In the genomic region with DNA sequence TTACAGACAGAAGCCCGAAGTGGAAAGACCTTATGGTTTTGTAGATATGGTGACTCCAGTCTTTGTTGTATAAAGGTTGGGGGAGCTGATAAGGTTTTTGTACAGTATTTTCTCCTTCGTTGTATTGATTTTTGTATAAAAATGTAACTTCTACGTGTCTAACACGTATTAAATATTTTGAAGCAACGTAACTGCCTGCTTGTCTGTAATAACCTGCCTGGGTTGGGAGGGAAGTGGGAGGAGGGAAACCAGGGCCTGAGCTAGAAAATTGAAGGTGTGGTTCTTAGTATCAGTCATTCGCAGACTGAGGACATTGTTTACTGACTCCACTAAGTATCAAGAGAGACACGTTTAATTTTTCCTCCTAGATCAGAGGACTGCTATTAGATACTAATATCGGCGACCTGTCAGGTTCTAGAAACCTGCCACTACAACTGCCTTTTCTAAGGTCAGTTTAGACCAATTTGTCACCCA, we compare ENCODE assay signal across 8 cellular contexts. TPM values are rescaled to one million over a fixed set of nuclear protein-coding genes. Genes with fewer than 3 reads are reported as not detected.
DNase-seq lines count a peak whose midpoint lies in the region; ATAC-seq and TF ChIP-seq lines count a peak whose summit lies in the region.

No MANE protein-coding gene starts in this region.

- CTCF ChIA-PET in activated CD4-positive, alpha-beta memory T cell treated with anti-CD3 and anti-CD28 coated beads for 36 hours (lab: Charles Lee), result interaction anchor here (0.5 to 19.3 kb wide), 17 partner anchors 8 to 574 kb away, joined by 3 to 229 read pairs (median 4); a partner anchor contains a TSS

- peaks cover 44% of the 10 kb centered on the region for H3K36me3 Mint-ChIP-seq in activated CD4-positive, alpha-beta memory T cell treated with anti-CD3 and anti-CD28 coated beads for 36 hours

- H3K27ac ChIP-seq in foreskin keratinocyte (peak overlapping the region; percentile 87), spleen (peak overlapping the region; percentile 90 to 95 (median 94))

- H3K36me3 ChIP-seq in spleen, result peaks cover 0 to 39% (median 7%) of the 10 kb centered on the region in 6 donors

- H3K27me3 ChIP-seq in foreskin keratinocyte (no peaks in the 10 kb centered on the region), spleen (replicated peaks in 1 of 7) (no peaks in the 10 kb centered on the region)

- H3K4me1 ChIP-seq in foreskin keratinocyte (peaks cover 29% of the 10 kb centered on the region), spleen (peaks cover 36 to 77% (median 70%) of the 10 kb centered on the region in 6 donors)

- ATAC-seq in foreskin keratinocyte (no peak), GM19351 (IDR thresholded peaks at IDR 0.05; ENCODE audit: unreplicated experiment) (no peak)

- TF ChIP-seq CTCF in foreskin keratinocyte (conservative IDR thresholded peaks at IDR 0.05) (no peak), spleen (IDR thresholded peaks at IDR 0.05 in 8 of 11, conservative IDR thresholded peaks at IDR 0.05 in 3 of 11) (no peak)

- peaks cover 2% of the 10 kb centered on the region for H3K27me3 Mint-ChIP-seq in activated CD4-positive, alpha-beta memory T cell treated with anti-CD3 and anti-CD28 coated beads for 36 hours

- no peak for TF ChIP-seq POLR2A in spleen (IDR thresholded peaks at IDR 0.05)

- peak overlapping the region; percentile 85 to 96 (median 89) for H3K4me3 ChIP-seq in spleen

- 16 to 23% (median 21%) methylated on average over 9 of the region's 9 CpGs for WGBS in spleen, 5 donors

- POLR2A ChIA-PET in activated CD4-positive, alpha-beta memory T cell treated with anti-CD3 and anti-CD28 coated beads for 36 hours (lab: Charles Lee), result interaction anchor here (0.6 to 7.7 kb wide), 17 partner anchors 10 to 589 kb away, joined by 3 to 168 read pairs (median 5); a partner anchor contains a TSS

- no peaks in the 10 kb centered on the region for H3K9me3 ChIP-seq in spleen

- peak overlapping the region; percentile 96 for H3K27ac Mint-ChIP-seq in activated CD4-positive, alpha-beta memory T cell treated with anti-CD3 and anti-CD28 coated beads for 36 hours

- no peaks in the 10 kb centered on the region for H3K9me3 Mint-ChIP-seq in activated CD4-positive, alpha-beta memory T cell treated with anti-CD3 and anti-CD28 coated beads for 36 hours

- peak; percentile 62 for DNase-seq in stimulated activated CD4-positive, alpha-beta T cell treated with anti-CD3 and anti-CD28 coated beads, Interleukin-15, amount 100 ng/mL, for 24 hours
- DNase-seq in stimulated activated CD4-positive, alpha-beta T cell treated with anti-CD3 and anti-CD28 coated beads, Interleukin-2, amount 100 ng/mL, for 48 hours, result no peak
- DNase-seq in activated CD4-positive, alpha-beta memory T cell treated with anti-CD3 and anti-CD28 coated beads for 36 hours, result peak; percentile 77
- DNase-seq in foreskin keratinocyte, result peak in 1 of 2 donors; percentile 50
- DNase-seq in spleen, result no peak
- no peak for DNase-seq in NCI-H2029 (lab: John Stamatoyannopoulos, UW)
- no peak for DNase-seq in hippocampal formation (lab: John Stamatoyannopoulos, UW)

- peak overlapping the region; percentile 91 for H3K4me3 Mint-ChIP-seq in activated CD4-positive, alpha-beta memory T cell treated with anti-CD3 and anti-CD28 coated beads for 36 hours

- intact Hi-C loops in activated CD4-positive, alpha-beta memory T cell treated with anti-CD3 and anti-CD28 coated beads for 36 hours (cut with micrococcal nuclease), result loop anchor here (1.0 to 5.0 kb wide), 7 partner anchors 9 to 518 kb away; a partner anchor contains a TSS
- intact Hi-C loops in spleen (cut with DNase I; ENCODE audit: low total_unique reads), result no loop called here

- peaks cover 34% of the 10 kb centered on the region for H3K4me1 Mint-ChIP-seq in activated CD4-positive, alpha-beta memory T cell treated with anti-CD3 and anti-CD28 coated beads for 36 hours (ENCODE audit: low read depth)

RNA-seq across cellular contexts. Expression of a gene that starts 2.2 kb away (rescaled TPM):
- 10 to 100 TPM; 27.9 to 28.9 TPM for total RNA-seq in activated CD4-positive, alpha-beta memory T cell treated with anti-CD3 and anti-CD28 coated beads for 36 hours
- total RNA-seq in foreskin keratinocyte (39.4 and 46.5 TPM in 2 replicates), spleen (10 to 100 TPM; 33.4 to 62.3 (median 40.8) TPM)
- polyA plus RNA-seq in foreskin keratinocyte (36.5 and 39.7 TPM in 2 replicates), spleen (10 to 100 TPM; 21.3 to 33.9 (median 32.7) TPM)

RNA-seq across cellular contexts. Expression of a gene that starts 56.9 kb away (rescaled TPM):
- 10 to 100 TPM; 19.5 to 21.2 TPM for total RNA-seq in activated CD4-positive, alpha-beta memory T cell treated with anti-CD3 and anti-CD28 coated beads for 36 hours
- total RNA-seq in foreskin keratinocyte (14.9 and 18.9 TPM in 2 replicates), spleen (10 to 100 TPM; 21.9 to 35.6 (median 25.8) TPM)
- polyA plus RNA-seq in foreskin keratinocyte (9.5 and 9.7 TPM in 2 replicates), spleen (1 to 10 TPM; 4.9 to 6.3 (median 6.0) TPM)

Comparison
In these comparisons a context has a peak if more than half of its experiments do, and no peak if none do; other contexts are left out.
1. DNase-seq: peak in stimulated activated CD4-positive, alpha-beta T cell treated with anti-CD3 and anti-CD28 coated beads, Interleukin-15, amount 100 ng/mL, for 24 hours (single experiment) and activated CD4-positive, alpha-beta memory T cell treated with anti-CD3 and anti-CD28 coated beads for 36 hours (single experiment); none in stimulated activated CD4-positive, alpha-beta T cell treated with anti-CD3 and anti-CD28 coated beads, Interleukin-2, amount 100 ng/mL, for 48 hours (0 of 2), spleen (single experiment), NCI-H2029 (single experiment) and hippocampal formation (0 of 2).